12 cellular contexts compared by ENCODE assay signal in the genomic region with DNA sequence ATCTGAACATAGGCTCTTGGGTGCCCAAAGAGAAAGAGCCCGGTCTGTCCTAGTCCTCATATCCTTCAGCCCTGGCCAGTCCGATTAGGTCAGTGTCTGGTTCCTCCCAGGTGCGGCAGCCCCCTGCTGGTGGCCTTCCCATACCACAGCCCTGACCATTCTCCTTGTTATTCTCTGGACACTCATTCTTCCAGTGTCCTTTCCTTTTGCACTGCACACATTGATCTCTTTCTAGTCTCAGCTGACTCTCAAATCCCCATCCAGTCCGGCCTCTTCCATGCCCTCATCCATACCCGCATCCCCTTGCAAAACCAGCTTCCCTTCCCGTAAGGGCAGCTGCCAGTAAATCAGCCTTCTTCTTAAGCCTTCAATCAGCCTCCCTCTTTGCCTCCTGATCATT.
DNase-seq lines count a peak whose midpoint lies in the region; ATAC-seq, FAIRE-seq and TF ChIP-seq lines count a peak whose summit lies in the region.
"Had no signal": no experiment of that assay in that cellular context is flagged by ENCODE, and none has a peak within 500 bp of the region (broad histone marks: within the 10 kb centered on the region; RNA-seq: fewer than 3 reads in every experiment).

No MANE protein-coding gene starts in this region.

- no peak overlapping the region for H3K27ac ChIP-seq in small intestine (ENCODE audit: low read depth in 1 of 2, low read length in 1 of 2)
- H3K27ac ChIP-seq: cardiac muscle cell, foreskin keratinocyte had no signal

- in situ Hi-C loops in T47D (cut with HindIII; ENCODE audit: low pct_unique_long_range_greater_than_20kb, low sequenced_read_pairs): no loop called here

- H3K4me3 ChIP-seq in small intestine (ENCODE audit: low read depth in 1 of 2, low read length in 2 of 2): no peak overlapping the region
- H3K4me3 ChIP-seq: cardiac muscle cell had no signal

- no peaks in the 10 kb centered on the region for H3K36me3 ChIP-seq in small intestine (ENCODE audit: control insufficient read depth in 2 of 2, insufficient read depth in 2 of 2, low read length in 2 of 2)
- H3K36me3 ChIP-seq: cardiac muscle cell, upper lobe of left lung had no signal

- H3K9me3 ChIP-seq in small intestine (ENCODE audit: control insufficient read depth, low read depth): no peaks in the 10 kb centered on the region
- H3K9me3 ChIP-seq: upper lobe of left lung had no signal

- 87 to 90% (median 87%) methylated on average over 6 of the region's 6 CpGs for WGBS in small intestine, 3 donors

- no peak for ATAC-seq in HG03571 (IDR thresholded peaks at IDR 0.05; ENCODE audit: unreplicated experiment)
- ATAC-seq: foreskin keratinocyte had no signal

- H3K4me1 ChIP-seq in small intestine (ENCODE audit: control insufficient read depth in 2 of 2, insufficient read depth in 1 of 2, low read depth in 1 of 2, low read length in 1 of 2): no peaks in the 10 kb centered on the region
- H3K4me1 ChIP-seq: foreskin keratinocyte had no signal

- FAIRE-seq in small intestine (lab: Jason Lieb, UNC): no peak

- no peaks in the 10 kb centered on the region for H3K27me3 ChIP-seq in small intestine (ENCODE audit: control insufficient read depth in 2 of 2, insufficient read depth in 2 of 2, low read length in 2 of 2)
- H3K27me3 ChIP-seq: cardiac muscle cell, foreskin keratinocyte, upper lobe of left lung had no signal

- DNase-seq in SHP77 (lab: John Stamatoyannopoulos, UW) (peak; percentile 27 to 46), SHP77 treated with DMSO at 0.1 percent for 48 hours (lab: John Stamatoyannopoulos, UW) (no peak), T47D (ENCODE audit: low read depth in 1 of 2, low spot score in 1 of 2) (peak; percentile 43 to 87), small intestine (peak; percentile 31), hippocampal formation (lab: John Stamatoyannopoulos, UW) (no peak), NCI-H1048 (lab: John Stamatoyannopoulos, UW) (no peak)
- DNase-seq: foreskin keratinocyte, KBM-7 had no signal

- TF ChIP-seq CTCF in LNCAP (IDR thresholded peaks at IDR 0.05): peak; percentile 51

Comparison
In these comparisons a context has a peak if more than half of its experiments do, and no peak if none do; other contexts are left out.
1. DNase-seq: peak in SHP77 (2 of 2), T47D (2 of 2) and small intestine (single experiment); none in SHP77 treated with DMSO at 0.1 percent for 48 hours (single experiment), hippocampal formation (0 of 2) and NCI-H1048 (single experiment).